Comparison of ENCODE assay signal across 12 cellular contexts in the genomic region with DNA sequence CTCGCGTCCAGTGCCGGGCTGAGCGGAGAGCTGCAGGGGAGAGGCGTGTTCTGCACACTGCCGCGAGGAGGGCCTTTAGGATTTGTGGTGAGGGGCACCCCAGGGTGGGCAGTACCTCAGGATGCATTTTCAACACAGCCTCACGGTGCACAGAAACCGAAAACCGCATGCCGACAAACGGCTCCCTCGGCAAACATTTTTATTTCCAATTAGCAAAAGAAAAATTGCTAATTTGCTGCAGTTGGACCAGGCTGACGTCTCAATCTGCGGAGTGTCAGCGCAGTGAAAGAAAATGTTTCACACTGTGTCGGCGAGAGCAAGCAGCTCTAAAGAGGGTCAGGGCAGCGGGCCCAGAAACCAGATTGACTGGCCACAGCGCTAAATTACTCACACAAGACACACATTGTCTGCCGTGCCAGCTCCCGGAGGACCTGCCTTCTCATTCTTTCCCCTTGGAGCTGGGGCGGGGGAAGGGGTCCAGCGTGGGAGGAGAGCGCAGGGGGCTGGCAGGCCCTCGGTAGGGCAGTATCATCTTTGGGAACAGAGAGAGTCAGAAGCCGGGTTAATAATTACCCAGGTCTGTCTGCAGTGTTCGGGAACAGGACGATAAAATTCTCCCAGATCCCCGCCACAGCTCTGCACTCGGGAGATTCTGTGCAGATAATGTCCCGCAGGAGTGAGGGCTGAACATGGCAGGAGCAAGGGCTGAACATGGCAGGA.
A peak's percentile ranks its signal among the peaks of the same experiment; 100 is the strongest.
DNase-seq lines count a peak whose midpoint lies in the region; TF ChIP-seq lines count a peak whose summit lies in the region.
"Had no signal": no experiment of that assay in that cellular context is flagged by ENCODE, and none has a peak within 500 bp of the region (broad histone marks: within the 10 kb centered on the region; RNA-seq: fewer than 3 reads in every experiment).

No MANE protein-coding gene starts in this region.

- TF ChIP-seq CTCF in tibial nerve (IDR thresholded peaks at IDR 0.05) = no peak

- H3K4me3 ChIP-seq in tibial nerve = peak overlapping the region in 3 of 4 donors; percentile 12 to 32 (median 16)
- H3K4me3 ChIP-seq: uterus had no signal

- no peaks in the 10 kb centered on the region for H3K9me3 ChIP-seq in tibial nerve
- H3K9me3 ChIP-seq: uterus had no signal

- H3K27ac ChIP-seq in tibial nerve = peak overlapping the region; percentile 71 to 90 (median 84)
- H3K27ac ChIP-seq: 22Rv1, uterus had no signal

- peaks cover 0 to 88% (median 53%) of the 10 kb centered on the region in 4 donors for H3K4me1 ChIP-seq in tibial nerve

- no peak for TF ChIP-seq POLR2A in tibial nerve (IDR thresholded peaks at IDR 0.05)

- 30 to 33% methylated on average over 29 to 32 of the region's 32 CpGs for WGBS in tibial nerve, 2 donors

- peak; percentile 51 to 85 for TF ChIP-seq EP300 in tibial nerve (IDR thresholded peaks at IDR 0.05)

- H3K27me3 ChIP-seq in tibial nerve = peaks cover 0 to 5% of the 10 kb centered on the region in 2 donors
- H3K27me3 ChIP-seq: uterus had no signal

- no peaks in the 10 kb centered on the region for H3K36me3 ChIP-seq in tibial nerve
- H3K36me3 ChIP-seq: uterus had no signal

- DNase-seq in DMS53 (lab: John Stamatoyannopoulos, UW) (peak; percentile 15), DMS53 treated with DMSO at 0.1 percent for 48 hours (lab: John Stamatoyannopoulos, UW; ENCODE audit: unreplicated experiment) (no peak), fibroblast of gingiva (ENCODE audit: low read depth) (peak; percentile 19), medulla oblongata (ENCODE audit: extremely low spot score) (peak; percentile 96), tibial nerve (ENCODE audit: low spot score in 2 of 2) (peak; percentile 33 to 43), LoVo (ENCODE audit: low spot score) (no peak), T-helper 9 cell (no peak), EL (no peak)
- DNase-seq: effector CD4-positive, alpha-beta T cell; NCI-H1930 had no signal

Comparison
In these comparisons a context has a peak if more than half of its experiments do, and no peak if none do; other contexts are left out.
1. DNase-seq: peak in DMS53 (single experiment), fibroblast of gingiva (single experiment), medulla oblongata (single experiment) and tibial nerve (2 of 2); none in DMS53 treated with DMSO at 0.1 percent for 48 hours (single experiment), LoVo (single experiment), T-helper 9 cell (single experiment) and EL (single experiment).